10 cellular contexts compared by ENCODE assay signal in the genomic region with DNA sequence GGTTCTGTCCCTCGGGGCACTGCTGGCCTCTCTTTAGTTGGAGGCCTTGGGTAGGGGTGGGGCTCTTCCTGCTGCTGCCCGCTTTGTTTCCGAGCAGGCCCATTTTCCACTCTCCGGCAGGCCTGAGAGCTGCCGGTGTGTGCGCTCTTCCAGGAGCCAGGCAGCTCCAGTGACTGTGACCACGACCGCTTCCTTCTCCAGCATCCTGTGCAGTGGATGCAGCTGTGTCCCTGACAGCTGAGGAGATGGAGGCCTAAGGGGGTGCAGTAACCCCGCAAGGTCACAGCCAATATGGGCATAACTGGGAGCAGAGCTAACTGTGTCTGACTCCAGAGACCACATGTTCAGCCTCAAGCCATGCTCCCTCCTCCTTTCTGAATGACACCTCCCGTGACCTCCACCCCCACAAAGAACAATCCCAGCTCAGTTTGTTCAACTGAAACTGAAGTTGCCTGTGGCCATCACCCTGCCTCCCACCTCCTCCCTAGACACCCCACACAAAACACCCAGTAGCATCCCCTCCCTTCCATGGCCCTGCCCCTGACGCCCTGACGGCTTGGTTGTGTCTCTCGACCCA. TPM values are rescaled to one million over a fixed set of nuclear protein-coding genes. Genes with fewer than 3 reads are reported as not detected.
DNase-seq lines count a peak whose midpoint lies in the region; ATAC-seq and TF ChIP-seq lines count a peak whose summit lies in the region.
"Had no signal": no experiment of that assay in that cellular context is flagged by ENCODE, and none has a peak within 500 bp of the region (broad histone marks: within the 10 kb centered on the region; RNA-seq: fewer than 3 reads in every experiment).

No MANE protein-coding gene starts in this region.

- no peaks in the 10 kb centered on the region for H3K9me3 ChIP-seq in endodermal cell (ENCODE audit: control insufficient read depth, low read length)

- H3K27me3 Mint-ChIP-seq in activated naive CD4-positive, alpha-beta T cell treated with anti-CD3 and anti-CD28 coated beads, Interleukin-2, amount 10 ng/mL, durations not matched to agents 7 days and 5 days: no peaks in the 10 kb centered on the region
- H3K27me3 Mint-ChIP-seq in endodermal cell (ENCODE audit: insufficient read depth) (peaks cover 1% of the 10 kb centered on the region), type B pancreatic cell (no peaks in the 10 kb centered on the region)

- H3K9me3 Mint-ChIP-seq in activated naive CD4-positive, alpha-beta T cell treated with anti-CD3 and anti-CD28 coated beads, Interleukin-2, amount 10 ng/mL, durations not matched to agents 7 days and 5 days: no peaks in the 10 kb centered on the region
- H3K9me3 Mint-ChIP-seq in endodermal cell: no peaks in the 10 kb centered on the region
- H3K9me3 Mint-ChIP-seq in type B pancreatic cell: no peaks in the 10 kb centered on the region

- H3K36me3 Mint-ChIP-seq in activated naive CD4-positive, alpha-beta T cell treated with anti-CD3 and anti-CD28 coated beads, Interleukin-2, amount 10 ng/mL, durations not matched to agents 7 days and 5 days: peaks cover 46% of the 10 kb centered on the region
- peaks cover 11% of the 10 kb centered on the region for H3K36me3 Mint-ChIP-seq in endodermal cell (ENCODE audit: low read depth)
- peaks cover 4% of the 10 kb centered on the region for H3K36me3 Mint-ChIP-seq in type B pancreatic cell

- H3K9ac ChIP-seq in endodermal cell (ENCODE audit: extremely low read depth, low read length, poor library complexity, severe bottlenecking): no peak overlapping the region

- 90 to 92% methylated on average over 8 to 13 of the region's 13 CpGs for WGBS in endodermal cell (ENCODE audit: insufficient coverage in 1 of 2, insufficient read length in 1 of 2), 2 experiments

- H3K4me3 ChIP-seq in endodermal cell (ENCODE audit: low read length): no peak overlapping the region

- peak overlapping the region; percentile 76 for H3K27ac ChIP-seq in endodermal cell (ENCODE audit: low read depth, low read length)

- no peak for TF ChIP-seq CTCF in endodermal cell (conservative IDR thresholded peaks at IDR 0.05)
- TF ChIP-seq CTCF in type B pancreatic cell (conservative IDR thresholded peaks at IDR 0.05): no peak

- H3K4me1 Mint-ChIP-seq in activated naive CD4-positive, alpha-beta T cell treated with anti-CD3 and anti-CD28 coated beads, Interleukin-2, amount 10 ng/mL, durations not matched to agents 7 days and 5 days: no peaks in the 10 kb centered on the region
- H3K4me1 Mint-ChIP-seq in endodermal cell: peaks cover 26% of the 10 kb centered on the region
- H3K4me1 Mint-ChIP-seq in type B pancreatic cell (ENCODE audit: unreplicated experiment): peaks cover 46% of the 10 kb centered on the region

- CTCF ChIA-PET in activated naive CD4-positive, alpha-beta T cell treated with anti-CD3 and anti-CD28 coated beads, Interleukin-2, amount 10 ng/mL, durations not matched to agents 7 days and 5 days (lab: Charles Lee): interaction anchor here (0.6 to 3.3 kb wide), 12 partner anchors 9 to 278 kb away, joined by 3 to 11 read pairs (median 4); no protein-coding TSS in a partner anchor

- H3K27me3 ChIP-seq in endodermal cell (ENCODE audit: control insufficient read depth, insufficient read depth, low read length, poor library complexity, severe bottlenecking): no peaks in the 10 kb centered on the region

- no peak overlapping the region for H3K4me3 Mint-ChIP-seq in activated naive CD4-positive, alpha-beta T cell treated with anti-CD3 and anti-CD28 coated beads, Interleukin-2, amount 10 ng/mL, durations not matched to agents 7 days and 5 days
- H3K4me3 Mint-ChIP-seq in endodermal cell: no peak overlapping the region
- peak overlapping the region; percentile 39 for H3K4me3 Mint-ChIP-seq in type B pancreatic cell

- H3K27ac Mint-ChIP-seq in activated naive CD4-positive, alpha-beta T cell treated with anti-CD3 and anti-CD28 coated beads, Interleukin-2, amount 10 ng/mL, durations not matched to agents 7 days and 5 days: peak overlapping the region; percentile 70
- no peak overlapping the region for H3K27ac Mint-ChIP-seq in endodermal cell
- peak overlapping the region; percentile 23 for H3K27ac Mint-ChIP-seq in type B pancreatic cell

- DNase-seq in activated naive CD4-positive, alpha-beta T cell treated with anti-CD3 and anti-CD28 coated beads, Interleukin-2, amount 10 ng/mL, durations not matched to agents 7 days and 5 days: no peak
- no peak for DNase-seq in activated naive CD4-positive, alpha-beta T cell (lab: John Stamatoyannopoulos, UW)
- DNase-seq in endodermal cell (no peak), myocyte (ENCODE audit: low read depth) (peak; percentile 85), type B pancreatic cell (ENCODE audit: extremely low spot score, unreplicated experiment) (no peak), SIG-M5 treated with dmso at 0.1 percent for 504 hours (lab: John Stamatoyannopoulos, UW; ENCODE audit: unreplicated experiment) (no peak), 8988T (no peak)
- DNase-seq: NCI-H2227 treated with DMSO at 0.1 percent for 48 hours; stimulated activated CD4-positive, alpha-beta T cell treated with anti-CD3 and anti-CD28 coated beads, Interleukin-1b, Interleukin-23, amount 100 ng/mL, for 48 hours had no signal

- ATAC-seq in GM21723 (IDR thresholded peaks at IDR 0.05; ENCODE audit: unreplicated experiment): no peak

- H3K4me1 ChIP-seq in endodermal cell (ENCODE audit: control insufficient read depth, insufficient read depth, low read length): peaks cover 15% of the 10 kb centered on the region

- peaks cover 18% of the 10 kb centered on the region for H3K36me3 ChIP-seq in endodermal cell (ENCODE audit: control insufficient read depth, insufficient read depth, low read length)

RNA-seq across cellular contexts. Expression of a gene that starts 28.0 kb away (rescaled TPM):
- total RNA-seq in endodermal cell: 10 to 100 TPM in 1 of 2 donors, 1 to 10 TPM in 1; 8.6 to 10.4 TPM
- 10.2 TPM for polyA plus RNA-seq in endodermal cell (2013, experiment 1 of 2)
- 8.3 TPM for polyA plus RNA-seq in endodermal cell (2013, experiment 2 of 2)
- total RNA-seq in myocyte: 4.1 and 4.8 TPM in 2 replicates
- polyA plus RNA-seq in myocyte (2012): 5.5 TPM
- 9.2 and 11.3 TPM in 2 replicates for total RNA-seq in type B pancreatic cell (ENCODE audit: low replicate concordance)

RNA-seq across cellular contexts. Expression of a gene that starts 48.9 kb away (rescaled TPM):
- total RNA-seq in endodermal cell (10 to 100 TPM; 48.8 to 52.5 TPM), myocyte (87.9 and 107 TPM in 2 replicates), type B pancreatic cell (ENCODE audit: low replicate concordance) (62.9 and 72.1 TPM in 2 replicates)
- polyA plus RNA-seq in endodermal cell (2013, experiment 1 of 2): 91.4 TPM
- polyA plus RNA-seq in endodermal cell (2013, experiment 2 of 2): 92.1 TPM
- polyA plus RNA-seq in myocyte (2012): 43.9 TPM
